In the genomic region with DNA sequence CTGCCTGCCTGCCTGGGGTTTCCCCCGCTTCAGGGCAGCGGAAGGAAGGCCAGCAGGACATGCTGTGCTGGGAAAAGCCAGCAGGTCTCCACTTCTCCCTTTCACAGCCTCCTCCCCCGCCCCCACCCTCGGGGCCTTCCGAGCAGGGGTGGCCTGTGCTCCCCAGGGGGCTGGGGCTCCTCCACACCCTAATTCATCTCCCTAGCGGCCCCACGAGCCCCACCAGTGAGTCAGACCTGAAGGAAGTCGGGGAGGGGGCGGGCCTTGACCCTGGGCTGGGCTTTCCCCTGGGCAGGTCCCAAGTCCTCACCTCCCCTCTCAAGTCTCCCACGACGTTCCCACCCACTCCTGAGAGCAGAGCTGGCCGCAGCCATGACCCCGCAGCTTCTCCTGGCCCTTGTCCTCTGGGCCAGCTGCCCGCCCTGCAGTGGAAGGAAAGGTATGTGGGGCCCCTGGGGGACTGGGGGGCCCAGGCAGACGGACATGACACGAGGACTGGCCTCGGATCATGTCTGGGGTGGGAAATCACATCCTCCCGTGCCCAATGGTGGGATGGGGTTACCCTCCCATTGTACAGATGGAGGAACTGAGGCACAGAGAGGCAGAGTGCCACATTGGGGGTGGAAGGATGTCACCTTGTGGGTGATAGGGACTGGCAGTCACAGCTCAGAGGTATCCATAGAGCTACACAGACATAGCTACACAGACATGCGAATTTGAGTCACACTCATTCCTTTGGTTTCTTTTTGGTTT, we compare ENCODE assay signal across 1 cellular context.
TF ChIP-seq lines count a peak whose summit lies in the region.

A gene (plus strand): TSS at position 345 of the 753 bp plus-strand sequence. CDS start 28 bp downstream, at position 373.

TF ChIP-seq in GM23338, 12 proteins besides CTCF, POLR2A, EP300 and RAD21 (continued from another document):
- TF ChIP-seq, protein P1, sequence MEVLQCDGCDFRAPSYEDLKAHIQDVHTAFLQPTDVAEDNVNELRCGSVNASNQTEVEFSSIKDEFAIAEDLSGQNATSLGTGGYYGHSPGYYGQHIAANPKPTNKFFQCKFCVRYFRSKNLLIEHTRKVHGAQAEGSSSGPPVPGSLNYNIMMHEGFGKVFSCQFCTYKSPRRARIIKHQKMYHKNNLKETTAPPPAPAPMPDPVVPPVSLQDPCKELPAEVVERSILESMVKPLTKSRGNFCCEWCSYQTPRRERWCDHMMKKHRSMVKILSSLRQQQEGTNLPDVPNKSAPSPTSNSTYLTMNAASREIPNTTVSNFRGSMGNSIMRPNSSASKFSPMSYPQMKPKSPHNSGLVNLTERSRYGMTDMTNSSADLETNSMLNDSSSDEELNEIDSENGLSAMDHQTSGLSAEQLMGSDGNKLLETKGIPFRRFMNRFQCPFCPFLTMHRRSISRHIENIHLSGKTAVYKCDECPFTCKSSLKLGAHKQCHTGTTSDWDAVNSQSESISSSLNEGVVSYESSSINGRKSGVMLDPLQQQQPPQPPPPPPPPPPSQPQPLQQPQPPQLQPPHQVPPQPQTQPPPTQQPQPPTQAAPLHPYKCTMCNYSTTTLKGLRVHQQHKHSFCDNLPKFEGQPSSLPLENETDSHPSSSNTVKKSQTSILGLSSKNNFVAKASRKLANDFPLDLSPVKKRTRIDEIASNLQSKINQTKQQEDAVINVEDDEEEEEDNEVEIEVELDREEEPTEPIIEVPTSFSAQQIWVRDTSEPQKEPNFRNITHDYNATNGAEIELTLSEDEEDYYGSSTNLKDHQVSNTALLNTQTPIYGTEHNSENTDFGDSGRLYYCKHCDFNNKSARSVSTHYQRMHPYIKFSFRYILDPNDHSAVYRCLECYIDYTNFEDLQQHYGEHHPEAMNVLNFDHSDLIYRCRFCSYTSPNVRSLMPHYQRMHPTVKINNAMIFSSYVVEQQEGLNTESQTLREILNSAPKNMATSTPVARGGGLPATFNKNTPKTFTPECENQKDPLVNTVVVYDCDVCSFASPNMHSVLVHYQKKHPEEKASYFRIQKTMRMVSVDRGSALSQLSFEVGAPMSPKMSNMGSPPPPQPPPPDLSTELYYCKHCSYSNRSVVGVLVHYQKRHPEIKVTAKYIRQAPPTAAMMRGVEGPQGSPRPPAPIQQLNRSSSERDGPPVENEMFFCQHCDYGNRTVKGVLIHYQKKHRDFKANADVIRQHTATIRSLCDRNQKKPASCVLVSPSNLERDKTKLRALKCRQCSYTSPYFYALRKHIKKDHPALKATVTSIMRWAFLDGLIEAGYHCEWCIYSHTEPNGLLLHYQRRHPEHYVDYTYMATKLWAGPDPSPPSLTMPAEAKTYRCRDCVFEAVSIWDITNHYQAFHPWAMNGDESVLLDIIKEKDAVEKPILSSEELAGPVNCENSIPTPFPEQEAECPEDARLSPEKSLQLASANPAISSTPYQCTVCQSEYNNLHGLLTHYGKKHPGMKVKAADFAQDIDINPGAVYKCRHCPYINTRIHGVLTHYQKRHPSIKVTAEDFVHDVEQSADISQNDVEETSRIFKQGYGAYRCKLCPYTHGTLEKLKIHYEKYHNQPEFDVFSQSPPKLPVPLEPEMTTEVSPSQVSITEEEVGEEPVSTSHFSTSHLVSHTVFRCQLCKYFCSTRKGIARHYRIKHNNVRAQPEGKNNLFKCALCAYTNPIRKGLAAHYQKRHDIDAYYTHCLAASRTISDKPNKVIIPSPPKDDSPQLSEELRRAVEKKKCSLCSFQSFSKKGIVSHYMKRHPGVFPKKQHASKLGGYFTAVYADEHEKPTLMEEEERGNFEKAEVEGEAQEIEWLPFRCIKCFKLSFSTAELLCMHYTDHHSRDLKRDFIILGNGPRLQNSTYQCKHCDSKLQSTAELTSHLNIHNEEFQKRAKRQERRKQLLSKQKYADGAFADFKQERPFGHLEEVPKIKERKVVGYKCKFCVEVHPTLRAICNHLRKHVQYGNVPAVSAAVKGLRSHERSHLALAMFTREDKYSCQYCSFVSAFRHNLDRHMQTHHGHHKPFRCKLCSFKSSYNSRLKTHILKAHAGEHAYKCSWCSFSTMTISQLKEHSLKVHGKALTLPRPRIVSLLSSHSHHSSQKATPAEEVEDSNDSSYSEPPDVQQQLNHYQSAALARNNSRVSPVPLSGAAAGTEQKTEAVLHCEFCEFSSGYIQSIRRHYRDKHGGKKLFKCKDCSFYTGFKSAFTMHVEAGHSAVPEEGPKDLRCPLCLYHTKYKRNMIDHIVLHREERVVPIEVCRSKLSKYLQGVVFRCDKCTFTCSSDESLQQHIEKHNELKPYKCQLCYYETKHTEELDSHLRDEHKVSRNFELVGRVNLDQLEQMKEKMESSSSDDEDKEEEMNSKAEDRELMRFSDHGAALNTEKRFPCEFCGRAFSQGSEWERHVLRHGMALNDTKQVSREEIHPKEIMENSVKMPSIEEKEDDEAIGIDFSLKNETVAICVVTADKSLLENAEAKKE (CRISPR knock-in tag; IDR thresholded peaks at IDR 0.05), result no peak
- TF ChIP-seq STAT1 (IDR thresholded peaks at IDR 0.05; ENCODE audit: unreplicated experiment) (no peak), JUNB (IDR thresholded peaks at IDR 0.05; ENCODE audit: unreplicated experiment) (no peak), EZH2 (IDR thresholded peaks at IDR 0.05; ENCODE audit: low read depth, unreplicated experiment) (no peak), EZH2phosphoT487 (IDR thresholded peaks at IDR 0.05; ENCODE audit: unreplicated experiment) (no peak), NANOG (IDR thresholded peaks at IDR 0.05; ENCODE audit: borderline replicate concordance) (no peak), ZNF331 (CRISPR knock-in tag; IDR thresholded peaks at IDR 0.05; ENCODE audit: low read depth) (no peak), CREB1 (CRISPR knock-in tag; IDR thresholded peaks at IDR 0.05; ENCODE audit: low read depth) (no peak)
